Comparison of ENCODE assay signal across 1 cellular context in the genomic region with DNA sequence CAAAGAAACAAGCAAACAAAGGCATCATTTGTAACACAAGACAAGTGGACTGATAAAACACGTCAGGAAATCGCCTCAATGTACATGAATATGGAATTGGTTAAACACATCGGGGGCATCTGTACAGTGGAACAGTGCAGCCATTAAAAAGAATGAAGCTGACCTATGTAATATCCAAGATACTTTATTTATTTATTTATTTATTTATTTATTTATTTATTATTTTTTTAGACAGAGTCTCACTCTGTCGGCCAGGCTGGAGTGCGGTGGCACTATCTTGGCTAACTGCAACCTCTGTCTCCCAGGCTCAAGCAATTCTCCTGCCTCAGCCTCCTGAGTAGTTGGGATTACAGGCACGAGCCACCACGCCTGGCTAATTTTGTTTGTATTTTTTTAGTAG.
A peak's percentile ranks its signal among the peaks of the same experiment; 100 is the strongest.
TF ChIP-seq lines count a peak whose summit lies in the region.

No MANE protein-coding gene starts in this region.

TF ChIP-seq in HEK293, 187 proteins besides CTCF, POLR2A, EP300 and RAD21 (continued from another document):
- TF ChIP-seq ZNF202 (tag by site-specific recombination; IDR thresholded peaks at IDR 0.05; ENCODE audit: borderline replicate concordance) (no peak), ZNF239 (tag by site-specific recombination; IDR thresholded peaks at IDR 0.05) (no peak), ZNF629 (tag by site-specific recombination; IDR thresholded peaks at IDR 0.05) (no peak), ZBTB1 (tag by site-specific recombination; IDR thresholded peaks at IDR 0.05) (no peak), MZF1 (tag by site-specific recombination; IDR thresholded peaks at IDR 0.05; ENCODE audit: borderline replicate concordance) (no peak; the same call in 1 of the 2 replicates), ZNF394 (tag by site-specific recombination; IDR thresholded peaks at IDR 0.05; ENCODE audit: borderline replicate concordance) (peak; percentile 75; the same call in 1 of the 2 replicates), KLF8 (tag by site-specific recombination; IDR thresholded peaks at IDR 0.05) (no peak), ZNF350 (tag by site-specific recombination; IDR thresholded peaks at IDR 0.05) (no peak), ZNF548 (tag by site-specific recombination; IDR thresholded peaks at IDR 0.05) (no peak), ZNF335 (tag by site-specific recombination; conservative IDR thresholded peaks at IDR 0.05) (no peak), ZNF660 (tag by site-specific recombination; IDR thresholded peaks at IDR 0.05) (no peak), ZNF707 (tag by site-specific recombination; IDR thresholded peaks at IDR 0.05) (no peak), SCRT1 (tag by site-specific recombination; IDR thresholded peaks at IDR 0.05; ENCODE audit: borderline replicate concordance) (no peak), ZNF558 (tag by site-specific recombination; IDR thresholded peaks at IDR 0.05) (0 out of 2 replicates have a peak, but pooled peaks have one; percentile 39), ZNF184 (tag by site-specific recombination; IDR thresholded peaks at IDR 0.05) (no peak), BCL11B (tag by site-specific recombination; IDR thresholded peaks at IDR 0.05; ENCODE audit: low read depth) (no peak), SALL2 (tag by site-specific recombination; IDR thresholded peaks at IDR 0.05; ENCODE audit: borderline replicate concordance) (no peak), ZNF768 (tag by site-specific recombination; IDR thresholded peaks at IDR 0.05) (no peak), ZNF426 (tag by site-specific recombination; IDR thresholded peaks at IDR 0.05) (peak; percentile 45), ZNF596 (tag by site-specific recombination; IDR thresholded peaks at IDR 0.05) (no peak), ZNF529 (tag by site-specific recombination; IDR thresholded peaks at IDR 0.05; ENCODE audit: insufficient replicate concordance) (no peak), ZNF175 (tag by site-specific recombination; IDR thresholded peaks at IDR 0.05) (no peak), ZNF433 (tag by site-specific recombination; IDR thresholded peaks at IDR 0.05; ENCODE audit: low read depth) (no peak)
- TF ChIP-seq, protein P1, sequence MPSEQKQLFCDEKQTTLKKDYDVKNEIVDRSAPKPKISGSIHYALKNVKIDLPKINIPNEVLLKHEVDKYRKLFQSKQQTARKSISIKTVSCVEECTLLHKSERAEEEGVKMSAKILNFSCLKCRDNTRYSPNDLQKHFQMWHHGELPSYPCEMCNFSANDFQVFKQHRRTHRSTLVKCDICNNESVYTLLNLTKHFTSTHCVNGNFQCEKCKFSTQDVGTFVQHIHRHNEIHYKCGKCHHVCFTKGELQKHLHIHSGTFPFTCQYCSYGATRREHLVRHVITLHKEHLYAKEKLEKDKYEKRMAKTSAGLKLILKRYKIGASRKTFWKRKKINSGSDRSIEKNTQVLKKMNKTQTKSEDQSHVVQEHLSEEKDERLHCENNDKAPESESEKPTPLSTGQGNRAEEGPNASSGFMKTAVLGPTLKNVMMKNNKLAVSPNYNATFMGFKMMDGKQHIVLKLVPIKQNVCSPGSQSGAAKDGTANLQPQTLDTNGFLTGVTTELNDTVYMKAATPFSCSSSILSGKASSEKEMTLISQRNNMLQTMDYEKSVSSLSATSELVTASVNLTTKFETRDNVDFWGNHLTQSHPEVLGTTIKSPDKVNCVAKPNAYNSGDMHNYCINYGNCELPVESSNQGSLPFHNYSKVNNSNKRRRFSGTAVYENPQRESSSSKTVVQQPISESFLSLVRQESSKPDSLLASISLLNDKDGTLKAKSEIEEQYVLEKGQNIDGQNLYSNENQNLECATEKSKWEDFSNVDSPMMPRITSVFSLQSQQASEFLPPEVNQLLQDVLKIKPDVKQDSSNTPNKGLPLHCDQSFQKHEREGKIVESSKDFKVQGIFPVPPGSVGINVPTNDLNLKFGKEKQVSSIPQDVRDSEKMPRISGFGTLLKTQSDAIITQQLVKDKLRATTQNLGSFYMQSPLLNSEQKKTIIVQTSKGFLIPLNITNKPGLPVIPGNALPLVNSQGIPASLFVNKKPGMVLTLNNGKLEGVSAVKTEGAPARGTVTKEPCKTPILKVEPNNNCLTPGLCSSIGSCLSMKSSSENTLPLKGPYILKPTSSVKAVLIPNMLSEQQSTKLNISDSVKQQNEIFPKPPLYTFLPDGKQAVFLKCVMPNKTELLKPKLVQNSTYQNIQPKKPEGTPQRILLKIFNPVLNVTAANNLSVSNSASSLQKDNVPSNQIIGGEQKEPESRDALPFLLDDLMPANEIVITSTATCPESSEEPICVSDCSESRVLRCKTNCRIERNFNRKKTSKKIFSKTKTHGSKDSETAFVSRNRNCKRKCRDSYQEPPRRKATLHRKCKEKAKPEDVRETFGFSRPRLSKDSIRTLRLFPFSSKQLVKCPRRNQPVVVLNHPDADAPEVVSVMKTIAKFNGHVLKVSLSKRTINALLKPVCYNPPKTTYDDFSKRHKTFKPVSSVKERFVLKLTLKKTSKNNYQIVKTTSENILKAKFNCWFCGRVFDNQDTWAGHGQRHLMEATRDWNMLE (tag by site-specific recombination; conservative IDR thresholded peaks at IDR 0.05; ENCODE audit: low read depth): peak; percentile 72
- TF ChIP-seq, protein P2, sequence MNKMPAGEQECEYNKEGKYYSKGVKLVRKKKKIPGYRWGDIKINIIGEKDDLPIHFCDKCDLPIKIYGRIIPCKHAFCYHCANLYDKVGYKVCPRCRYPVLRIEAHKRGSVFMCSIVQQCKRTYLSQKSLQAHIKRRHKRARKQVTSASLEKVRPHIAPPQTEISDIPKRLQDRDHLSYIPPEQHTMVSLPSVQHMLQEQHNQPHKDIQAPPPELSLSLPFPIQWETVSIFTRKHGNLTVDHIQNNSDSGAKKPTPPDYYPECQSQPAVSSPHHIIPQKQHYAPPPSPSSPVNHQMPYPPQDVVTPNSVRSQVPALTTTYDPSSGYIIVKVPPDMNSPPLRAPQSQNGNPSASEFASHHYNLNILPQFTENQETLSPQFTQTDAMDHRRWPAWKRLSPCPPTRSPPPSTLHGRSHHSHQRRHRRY (tag by site-specific recombination; IDR thresholded peaks at IDR 0.05): no peak
- TF ChIP-seq, protein P3, sequence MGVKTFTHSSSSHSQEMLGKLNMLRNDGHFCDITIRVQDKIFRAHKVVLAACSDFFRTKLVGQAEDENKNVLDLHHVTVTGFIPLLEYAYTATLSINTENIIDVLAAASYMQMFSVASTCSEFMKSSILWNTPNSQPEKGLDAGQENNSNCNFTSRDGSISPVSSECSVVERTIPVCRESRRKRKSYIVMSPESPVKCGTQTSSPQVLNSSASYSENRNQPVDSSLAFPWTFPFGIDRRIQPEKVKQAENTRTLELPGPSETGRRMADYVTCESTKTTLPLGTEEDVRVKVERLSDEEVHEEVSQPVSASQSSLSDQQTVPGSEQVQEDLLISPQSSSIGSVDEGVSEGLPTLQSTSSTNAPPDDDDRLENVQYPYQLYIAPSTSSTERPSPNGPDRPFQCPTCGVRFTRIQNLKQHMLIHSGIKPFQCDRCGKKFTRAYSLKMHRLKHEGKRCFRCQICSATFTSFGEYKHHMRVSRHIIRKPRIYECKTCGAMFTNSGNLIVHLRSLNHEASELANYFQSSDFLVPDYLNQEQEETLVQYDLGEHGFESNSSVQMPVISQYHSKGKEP (tag by site-specific recombination; IDR thresholded peaks at IDR 0.05): no peak
- TF ChIP-seq, protein P4, sequence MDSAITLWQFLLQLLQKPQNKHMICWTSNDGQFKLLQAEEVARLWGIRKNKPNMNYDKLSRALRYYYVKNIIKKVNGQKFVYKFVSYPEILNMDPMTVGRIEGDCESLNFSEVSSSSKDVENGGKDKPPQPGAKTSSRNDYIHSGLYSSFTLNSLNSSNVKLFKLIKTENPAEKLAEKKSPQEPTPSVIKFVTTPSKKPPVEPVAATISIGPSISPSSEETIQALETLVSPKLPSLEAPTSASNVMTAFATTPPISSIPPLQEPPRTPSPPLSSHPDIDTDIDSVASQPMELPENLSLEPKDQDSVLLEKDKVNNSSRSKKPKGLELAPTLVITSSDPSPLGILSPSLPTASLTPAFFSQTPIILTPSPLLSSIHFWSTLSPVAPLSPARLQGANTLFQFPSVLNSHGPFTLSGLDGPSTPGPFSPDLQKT (IDR thresholded peaks at IDR 0.05; ENCODE audit: borderline replicate concordance, low read depth, low read length): no peak
- TF ChIP-seq, protein P5, sequence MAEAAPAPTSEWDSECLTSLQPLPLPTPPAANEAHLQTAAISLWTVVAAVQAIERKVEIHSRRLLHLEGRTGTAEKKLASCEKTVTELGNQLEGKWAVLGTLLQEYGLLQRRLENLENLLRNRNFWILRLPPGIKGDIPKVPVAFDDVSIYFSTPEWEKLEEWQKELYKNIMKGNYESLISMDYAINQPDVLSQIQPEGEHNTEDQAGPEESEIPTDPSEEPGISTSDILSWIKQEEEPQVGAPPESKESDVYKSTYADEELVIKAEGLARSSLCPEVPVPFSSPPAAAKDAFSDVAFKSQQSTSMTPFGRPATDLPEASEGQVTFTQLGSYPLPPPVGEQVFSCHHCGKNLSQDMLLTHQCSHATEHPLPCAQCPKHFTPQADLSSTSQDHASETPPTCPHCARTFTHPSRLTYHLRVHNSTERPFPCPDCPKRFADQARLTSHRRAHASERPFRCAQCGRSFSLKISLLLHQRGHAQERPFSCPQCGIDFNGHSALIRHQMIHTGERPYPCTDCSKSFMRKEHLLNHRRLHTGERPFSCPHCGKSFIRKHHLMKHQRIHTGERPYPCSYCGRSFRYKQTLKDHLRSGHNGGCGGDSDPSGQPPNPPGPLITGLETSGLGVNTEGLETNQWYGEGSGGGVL (tag by site-specific recombination; IDR thresholded peaks at IDR 0.05): no peak
- TF ChIP-seq, protein P6, sequence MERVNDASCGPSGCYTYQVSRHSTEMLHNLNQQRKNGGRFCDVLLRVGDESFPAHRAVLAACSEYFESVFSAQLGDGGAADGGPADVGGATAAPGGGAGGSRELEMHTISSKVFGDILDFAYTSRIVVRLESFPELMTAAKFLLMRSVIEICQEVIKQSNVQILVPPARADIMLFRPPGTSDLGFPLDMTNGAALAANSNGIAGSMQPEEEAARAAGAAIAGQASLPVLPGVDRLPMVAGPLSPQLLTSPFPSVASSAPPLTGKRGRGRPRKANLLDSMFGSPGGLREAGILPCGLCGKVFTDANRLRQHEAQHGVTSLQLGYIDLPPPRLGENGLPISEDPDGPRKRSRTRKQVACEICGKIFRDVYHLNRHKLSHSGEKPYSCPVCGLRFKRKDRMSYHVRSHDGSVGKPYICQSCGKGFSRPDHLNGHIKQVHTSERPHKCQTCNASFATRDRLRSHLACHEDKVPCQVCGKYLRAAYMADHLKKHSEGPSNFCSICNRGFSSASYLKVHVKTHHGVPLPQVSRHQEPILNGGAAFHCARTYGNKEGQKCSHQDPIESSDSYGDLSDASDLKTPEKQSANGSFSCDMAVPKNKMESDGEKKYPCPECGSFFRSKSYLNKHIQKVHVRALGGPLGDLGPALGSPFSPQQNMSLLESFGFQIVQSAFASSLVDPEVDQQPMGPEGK (tag by site-specific recombination; IDR thresholded peaks at IDR 0.05): no peak
